ENCODE assay signal across 1 cellular context in genomic region chr15:39016706-39017105, GRCh38.
TF ChIP-seq lines count a peak whose summit lies in the region.

No MANE protein-coding gene starts in this region.

TF ChIP-seq in WTC11, 78 proteins besides CTCF, POLR2A, EP300 and RAD21 (continued from another document):
- TF ChIP-seq PREB (CRISPR knock-in tag; IDR thresholded peaks at IDR 0.05; ENCODE audit: borderline replicate concordance) (no peak), ZNF317 (CRISPR knock-in tag; IDR thresholded peaks at IDR 0.05; ENCODE audit: borderline replicate concordance, low read depth) (no peak), SP1 (CRISPR knock-in tag; conservative IDR thresholded peaks at IDR 0.05) (no peak), MYBL2 (CRISPR knock-in tag; IDR thresholded peaks at IDR 0.05) (no peak), SMAD4 (CRISPR knock-in tag; IDR thresholded peaks at IDR 0.05) (no peak), SMAD3 (CRISPR knock-in tag; IDR thresholded peaks at IDR 0.05; ENCODE audit: borderline replicate concordance) (no peak), RELA (CRISPR knock-in tag; IDR thresholded peaks at IDR 0.05; ENCODE audit: borderline replicate concordance) (no peak), NFE2L1 (CRISPR knock-in tag; IDR thresholded peaks at IDR 0.05) (no peak), GRHL2 (CRISPR knock-in tag; IDR thresholded peaks at IDR 0.05; ENCODE audit: insufficient replicate concordance, severe bottlenecking) (no peak), CDX4 (CRISPR knock-in tag; IDR thresholded peaks at IDR 0.05; ENCODE audit: borderline replicate concordance) (no peak), ATF2 (CRISPR knock-in tag; IDR thresholded peaks at IDR 0.05; ENCODE audit: borderline replicate concordance, low read depth) (no peak)
